8 cellular contexts compared by ENCODE assay signal in genomic region chr2:111482985-111483679, GRCh38.
A peak's percentile ranks its signal among the peaks of the same experiment; 100 is the strongest.
DNase-seq lines count a peak whose midpoint lies in the region; ATAC-seq and TF ChIP-seq lines count a peak whose summit lies in the region.
"Not testable (repeated sequence)": the region's sequence is repeated elsewhere in the genome, so short reads cannot be mapped to it uniquely, and the experiment has no call there.

No MANE protein-coding gene starts in this region.

- not testable (repeated sequence) for H3K27me3 Mint-ChIP-seq in activated B cell treated with CpG ODN at 0.5 μM for 24 hours

- peak; percentile 72 for ATAC-seq in GM18508 (IDR thresholded peaks at IDR 0.05; ENCODE audit: insufficient read depth, unreplicated experiment)
- ATAC-seq in GM21367 (IDR thresholded peaks at IDR 0.05; ENCODE audit: unreplicated experiment) = peak; percentile 72
- peak; percentile 92 for ATAC-seq in HG02870 (IDR thresholded peaks at IDR 0.05; ENCODE audit: unreplicated experiment)
- peak; percentile 55 for ATAC-seq in HG03457 (IDR thresholded peaks at IDR 0.05; ENCODE audit: unreplicated experiment)
- peak; percentile 87 for ATAC-seq in activated B cell treated with CpG ODN at 0.5 μM for 24 hours (ENCODE audit: low read depth)
- peak; percentile 77 to 82 for ATAC-seq in activated naive CD4-positive, alpha-beta T cell treated with anti-CD3 and anti-CD28 coated beads, Interleukin-2, amount 50 U/mL, for 72 hours

- POLR2A ChIA-PET in activated B cell treated with CpG ODN at 0.5 μM for 24 hours (lab: Charles Lee) = not testable (repeated sequence)

- not testable (repeated sequence) for DNase-seq in activated B cell treated with CpG ODN at 0.5 μM for 24 hours; activated naive CD4-positive, alpha-beta T cell treated with anti-CD3 and anti-CD28 coated beads, Interleukin-2, amount 50 U/mL, for 72 hours (ENCODE audit: low spot score in 2 of 2)
- DNase-seq in kidney tubule cell (ENCODE audit: low spot score) = peak; percentile 9
- DNase-seq in stimulated activated CD8-positive, alpha-beta memory T cell treated with anti-CD3 and anti-CD28 coated beads, Interleukin-7, amount 100 ng/mL, for 4 hours (ENCODE audit: low read depth in 2 of 2) = peak; percentile 13 to 27

- CTCF ChIA-PET in activated B cell treated with CpG ODN at 0.5 μM for 24 hours (lab: Charles Lee) = not testable (repeated sequence)

- H3K9me3 Mint-ChIP-seq in activated B cell treated with CpG ODN at 0.5 μM for 24 hours; activated naive CD4-positive, alpha-beta T cell treated with anti-CD3 and anti-CD28 coated beads, Interleukin-2, amount 50 U/mL, for 72 hours: not testable (repeated sequence)

- H3K36me3 Mint-ChIP-seq in activated B cell treated with CpG ODN at 0.5 μM for 24 hours (ENCODE audit: low read depth); activated naive CD4-positive, alpha-beta T cell treated with anti-CD3 and anti-CD28 coated beads, Interleukin-2, amount 50 U/mL, for 72 hours: not testable (repeated sequence)

- not testable (repeated sequence) for H3K4me3 Mint-ChIP-seq in activated B cell treated with CpG ODN at 0.5 μM for 24 hours

- not testable (repeated sequence) for H3K27ac Mint-ChIP-seq in activated B cell treated with CpG ODN at 0.5 μM for 24 hours; activated naive CD4-positive, alpha-beta T cell treated with anti-CD3 and anti-CD28 coated beads, Interleukin-2, amount 50 U/mL, for 72 hours

- peaks cover 21% of the 10 kb centered on the region for H3K4me1 Mint-ChIP-seq in activated B cell treated with CpG ODN at 0.5 μM for 24 hours

- TF ChIP-seq CTCF in activated B cell treated with CpG ODN at 0.5 μM for 24 hours (IDR thresholded peaks at IDR 0.05) = not testable (repeated sequence)

- intact Hi-C loops in activated B cell treated with CpG ODN at 0.5 μM for 24 hours (cut with micrococcal nuclease) = loop anchor here (2.0 kb wide), 1 partner anchor 220 kb away; no protein-coding TSS in a partner anchor
